ENCODE assay signal across 10 cellular contexts in the genomic region with DNA sequence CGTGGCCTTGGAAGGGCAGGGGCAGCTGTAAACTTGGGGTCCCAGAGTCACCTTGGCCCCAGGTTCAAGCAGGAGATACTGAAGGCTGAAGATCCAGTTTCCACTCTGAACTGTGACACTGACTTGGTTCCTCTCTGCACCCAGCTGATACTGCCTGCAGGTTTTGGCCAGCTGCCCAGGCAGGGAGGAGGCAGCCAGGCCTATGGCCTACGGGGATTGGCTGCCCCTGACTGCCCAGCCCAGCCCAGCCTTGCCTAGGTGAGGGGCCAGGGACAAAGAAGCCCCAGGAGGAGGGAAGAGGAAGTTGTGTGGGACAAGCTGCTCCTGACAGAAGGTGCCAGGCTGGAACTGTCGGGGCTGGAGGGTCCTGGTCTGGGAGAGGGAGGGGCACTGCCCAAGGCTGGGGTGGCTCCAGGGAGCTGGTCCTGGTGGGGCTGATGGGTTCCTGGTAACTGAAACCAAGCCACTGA. TPM values are rescaled to one million over a fixed set of nuclear protein-coding genes. Genes with fewer than 3 reads are reported as not detected.
DNase-seq lines count a peak whose midpoint lies in the region; ATAC-seq, FAIRE-seq and TF ChIP-seq lines count a peak whose summit lies in the region.
"Had no signal": no experiment of that assay in that cellular context is flagged by ENCODE, and none has a peak within 500 bp of the region (broad histone marks: within the 10 kb centered on the region; RNA-seq: fewer than 3 reads in every experiment).

No MANE protein-coding gene starts in this region.

- H3K4me3 ChIP-seq in body of pancreas: no peak overlapping the region
- H3K4me3 ChIP-seq in pancreas: no peak overlapping the region
- no peak overlapping the region for H3K4me3 ChIP-seq in GM23338

- no peak for TF ChIP-seq POLR2A in body of pancreas (IDR thresholded peaks at IDR 0.05)

- H2AFZ ChIP-seq in GM23338: no peak overlapping the region

- DNase-seq in HK-2 (ENCODE audit: unreplicated experiment): peak; percentile 35
- DNase-seq in NCI-H2107 (lab: John Stamatoyannopoulos, UW): peak; percentile 18
- peak; percentile 26 to 52 (median 40) for DNase-seq in body of pancreas
- DNase-seq in pancreas: peak in 5 of 6 donors; percentile 31 to 81 (median 61)
- no peak for DNase-seq in activated CD4-positive, alpha-beta T cell treated with anti-CD3 and anti-CD28 coated beads for 48 hours
- DNase-seq in GM23338 (ENCODE audit: low spot score): no peak
- DNase-seq: posterior cingulate gyrus, SW 1271 had no signal

- H3K4me1 ChIP-seq in body of pancreas: peaks cover 6% of the 10 kb centered on the region
- no peaks in the 10 kb centered on the region for H3K4me1 ChIP-seq in pancreas
- H3K4me1 ChIP-seq in GM23338 (ENCODE audit: insufficient read depth): no peaks in the 10 kb centered on the region

- no peaks in the 10 kb centered on the region for H3K9me2 ChIP-seq in GM23338 (ENCODE audit: insufficient read depth)

- H3K4me1 Mint-ChIP-seq in GM23338: no peaks in the 10 kb centered on the region

- H3K36me3 ChIP-seq in body of pancreas (replicated peaks in 1 of 2; ENCODE audit: insufficient read depth in 1 of 2, low read depth in 2 of 2) (no peaks in the 10 kb centered on the region), pancreas (no peaks in the 10 kb centered on the region), GM23338 (ENCODE audit: insufficient read depth) (no peaks in the 10 kb centered on the region)

- H3F3A ChIP-seq in GM23338 (replicated peaks; ENCODE audit: low read depth): no peaks in the 10 kb centered on the region

- H3K36me3 Mint-ChIP-seq in GM23338 (ENCODE audit: low read depth): peaks cover 39% of the 10 kb centered on the region

- intact Hi-C loops in body of pancreas (cut with DNase I): no loop called here
- intact Hi-C loops in pancreas (cut with DNase I): loop anchor here in 2 of 3 donors (5.0 to 10.0 kb wide), 2 partner anchors 386 to 389 kb away; no protein-coding TSS in a partner anchor

- H3K27me3 ChIP-seq in body of pancreas (no peaks in the 10 kb centered on the region), pancreas (no peaks in the 10 kb centered on the region), GM23338 (ENCODE audit: insufficient read depth) (no peaks in the 10 kb centered on the region)

- peaks cover 86% of the 10 kb centered on the region for H3K9me3 Mint-ChIP-seq in GM23338
- H3K9me3 Mint-ChIP-seq: dendritic cell treated with granulocyte-macrophage colony-stimulating factor and Interleukin-4, amounts not matched to agents 40 ng/mL and 50 ng/mL, for 4 days had no signal

- no peaks in the 10 kb centered on the region for H4K20me1 ChIP-seq in GM23338 (replicated peaks; ENCODE audit: insufficient read depth)

- H3K9me3 ChIP-seq in body of pancreas (no peaks in the 10 kb centered on the region), pancreas (no peaks in the 10 kb centered on the region)

- no peak overlapping the region for H3K4me2 ChIP-seq in GM23338

- peak; percentile 56 for ATAC-seq in body of pancreas
- ATAC-seq in pancreas: peak; percentile 61 to 96 (median 88)
- no peak for ATAC-seq in GM23338
- no peak for ATAC-seq in GM21390 (IDR thresholded peaks at IDR 0.05; ENCODE audit: unreplicated experiment)

- H3K27me3 Mint-ChIP-seq in GM23338 (ENCODE audit: insufficient read depth, low read depth, poor library complexity): peaks cover 9% of the 10 kb centered on the region

- no peak overlapping the region for H3K27ac Mint-ChIP-seq in GM23338
- H3K27ac Mint-ChIP-seq: dendritic cell treated with granulocyte-macrophage colony-stimulating factor and Interleukin-4, amounts not matched to agents 40 ng/mL and 50 ng/mL, for 4 days had no signal

- H3K27ac ChIP-seq in body of pancreas: peak overlapping the region in 1 of 4 donors; percentile 12
- H3K27ac ChIP-seq in pancreas: peak overlapping the region in 1 of 4 donors; percentile 4
- no peak overlapping the region for H3K27ac ChIP-seq in GM23338 (ENCODE audit: low read depth)

- no peaks in the 10 kb centered on the region for H3K79me2 ChIP-seq in GM23338 (replicated peaks; ENCODE audit: insufficient read depth)

- no peak overlapping the region for H3K4me3 Mint-ChIP-seq in GM23338
- H3K4me3 Mint-ChIP-seq: dendritic cell treated with granulocyte-macrophage colony-stimulating factor and Interleukin-4, amounts not matched to agents 40 ng/mL and 50 ng/mL, for 4 days had no signal

- TF ChIP-seq CTCF in body of pancreas (IDR thresholded peaks at IDR 0.05): no peak
- TF ChIP-seq CTCF in pancreas (IDR thresholded peaks at IDR 0.05): no peak
- no peak for TF ChIP-seq CTCF in GM23338 (conservative IDR thresholded peaks at IDR 0.05; ENCODE audit: low read depth in 2 of 2)

- 17 to 37% methylated on average over 2 to 3 of the region's 3 CpGs for WGBS in body of pancreas, 2 donors
- 32 to 34% methylated on average over 3 of the region's 3 CpGs for WGBS in pancreas, 2 donors

- no peak for FAIRE-seq in pancreas (lab: Jason Lieb, UNC)

TF ChIP-seq in GM23338, 12 proteins besides CTCF, POLR2A, EP300 and RAD21:
- TF ChIP-seq JUNB (IDR thresholded peaks at IDR 0.05; ENCODE audit: unreplicated experiment): no peak
- no peak for TF ChIP-seq NANOG (IDR thresholded peaks at IDR 0.05; ENCODE audit: borderline replicate concordance)
- no peak for TF ChIP-seq ZNF331 (CRISPR knock-in tag; IDR thresholded peaks at IDR 0.05; ENCODE audit: low read depth)
- TF ChIP-seq, protein P1, sequence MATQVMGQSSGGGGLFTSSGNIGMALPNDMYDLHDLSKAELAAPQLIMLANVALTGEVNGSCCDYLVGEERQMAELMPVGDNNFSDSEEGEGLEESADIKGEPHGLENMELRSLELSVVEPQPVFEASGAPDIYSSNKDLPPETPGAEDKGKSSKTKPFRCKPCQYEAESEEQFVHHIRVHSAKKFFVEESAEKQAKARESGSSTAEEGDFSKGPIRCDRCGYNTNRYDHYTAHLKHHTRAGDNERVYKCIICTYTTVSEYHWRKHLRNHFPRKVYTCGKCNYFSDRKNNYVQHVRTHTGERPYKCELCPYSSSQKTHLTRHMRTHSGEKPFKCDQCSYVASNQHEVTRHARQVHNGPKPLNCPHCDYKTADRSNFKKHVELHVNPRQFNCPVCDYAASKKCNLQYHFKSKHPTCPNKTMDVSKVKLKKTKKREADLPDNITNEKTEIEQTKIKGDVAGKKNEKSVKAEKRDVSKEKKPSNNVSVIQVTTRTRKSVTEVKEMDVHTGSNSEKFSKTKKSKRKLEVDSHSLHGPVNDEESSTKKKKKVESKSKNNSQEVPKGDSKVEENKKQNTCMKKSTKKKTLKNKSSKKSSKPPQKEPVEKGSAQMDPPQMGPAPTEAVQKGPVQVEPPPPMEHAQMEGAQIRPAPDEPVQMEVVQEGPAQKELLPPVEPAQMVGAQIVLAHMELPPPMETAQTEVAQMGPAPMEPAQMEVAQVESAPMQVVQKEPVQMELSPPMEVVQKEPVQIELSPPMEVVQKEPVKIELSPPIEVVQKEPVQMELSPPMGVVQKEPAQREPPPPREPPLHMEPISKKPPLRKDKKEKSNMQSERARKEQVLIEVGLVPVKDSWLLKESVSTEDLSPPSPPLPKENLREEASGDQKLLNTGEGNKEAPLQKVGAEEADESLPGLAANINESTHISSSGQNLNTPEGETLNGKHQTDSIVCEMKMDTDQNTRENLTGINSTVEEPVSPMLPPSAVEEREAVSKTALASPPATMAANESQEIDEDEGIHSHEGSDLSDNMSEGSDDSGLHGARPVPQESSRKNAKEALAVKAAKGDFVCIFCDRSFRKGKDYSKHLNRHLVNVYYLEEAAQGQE (IDR thresholded peaks at IDR 0.05; ENCODE audit: unreplicated experiment): no peak

RNA-seq across cellular contexts. Expression of gene CYP4F8, which starts 51.7 kb away (rescaled TPM):
- total RNA-seq in body of pancreas (under 1 TPM in 1 of 2 donors, not detected in 1; 0.26 TPM), pancreas (not detected)
- polyA plus RNA-seq in pancreas (not detected), GM23338 (2016; fragmentation: Nextera tagmentation; extraction: Ambion mirVana) (not detected in 2 replicates)
- not detected in 2 replicates for total RNA-seq in GM23338 (2014; rRNA removed; shearing (Covaris generic))

RNA-seq across cellular contexts. Expression of gene CYP4F22, which starts 55.0 kb away (rescaled TPM):
- total RNA-seq in body of pancreas (not detected), pancreas (under 1 TPM in 1 of 6 donors, not detected in 5; 0.06 TPM)
- polyA plus RNA-seq in pancreas (not detected), GM23338 (2016; fragmentation: Nextera tagmentation; extraction: Ambion mirVana) (0.24 and 0.35 TPM in 2 replicates)
- total RNA-seq in GM23338 (2014; rRNA removed; shearing (Covaris generic)): 0.19 and 1.5 TPM in 2 replicates

Comparison
In these comparisons a context has a peak if more than half of its experiments do, and no peak if none do; other contexts are left out.
1. DNase-seq: peak in HK-2 (single experiment), NCI-H2107 (single experiment), body of pancreas (4 of 4) and pancreas (5 of 6); none in activated CD4-positive, alpha-beta T cell treated with anti-CD3 and anti-CD28 coated beads for 48 hours (single experiment) and GM23338 (single experiment).
2. ATAC-seq: peak in body of pancreas (single experiment) and pancreas (4 of 4); none in GM23338 (single experiment) and GM21390 (single experiment).